Comparison of ENCODE assay signal across 1 cellular context in the genomic region with DNA sequence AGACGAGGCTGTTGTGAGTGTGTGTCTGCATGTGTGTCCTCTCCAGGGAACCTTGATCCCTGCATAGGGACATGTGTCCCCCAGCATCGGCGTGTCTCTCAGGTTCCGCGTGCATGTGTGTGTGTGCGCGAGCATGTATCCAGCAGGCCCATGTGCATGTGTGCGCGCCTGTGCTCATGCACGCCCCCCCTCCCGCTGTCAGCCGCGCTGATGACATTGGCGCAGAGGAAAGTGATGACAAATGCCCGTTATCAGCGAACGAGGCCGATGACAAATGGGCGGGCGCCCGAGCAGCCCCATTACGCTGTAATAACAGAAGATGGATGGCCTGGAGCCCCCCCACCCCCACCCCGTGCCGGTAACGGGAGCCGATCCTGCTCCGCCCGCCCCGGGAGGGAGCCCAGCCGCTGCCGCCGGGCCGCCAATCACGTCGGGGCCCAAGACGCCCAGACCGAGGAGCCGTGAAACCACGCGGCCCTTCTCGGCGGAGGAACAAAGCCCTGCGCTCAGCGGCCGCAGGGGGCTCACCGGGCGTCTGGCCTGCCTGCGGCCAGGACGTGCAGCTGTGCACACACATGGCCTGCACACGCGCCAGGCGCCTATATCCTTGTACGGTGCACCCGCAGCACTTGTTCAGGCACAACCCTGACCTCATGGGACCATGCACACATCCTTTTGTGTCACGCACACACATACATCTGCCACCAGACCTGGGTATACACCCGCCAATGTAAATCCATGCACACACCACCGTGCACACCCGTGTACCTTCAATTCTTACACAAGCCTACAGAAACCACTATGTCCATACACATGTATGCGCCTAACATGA.
TF ChIP-seq lines count a peak whose summit lies in the region.

No MANE protein-coding gene starts in this region.

TF ChIP-seq in GM23338, 12 proteins besides CTCF, POLR2A, EP300 and RAD21:
- TF ChIP-seq NANOG (IDR thresholded peaks at IDR 0.05; ENCODE audit: borderline replicate concordance) (no peak), JUNB (IDR thresholded peaks at IDR 0.05; ENCODE audit: unreplicated experiment) (no peak)
TF ChIP-seq in GM23338: peak in this region for 0.
